ENCODE assay signal across 12 cellular contexts in genomic region chr7:140060243-140060630, GRCh38. TPM values are rescaled to one million over a fixed set of nuclear protein-coding genes. Genes with fewer than 3 reads are reported as not detected.
DNase-seq lines count a peak whose midpoint lies in the region; ATAC-seq, FAIRE-seq and TF ChIP-seq lines count a peak whose summit lies in the region.
"Had no signal": no experiment of that assay in that cellular context is flagged by ENCODE, and none has a peak within 500 bp of the region (broad histone marks: within the 10 kb centered on the region; RNA-seq: fewer than 3 reads in every experiment).

No MANE protein-coding gene starts in this region.

- H3K27me3 Mint-ChIP-seq in T-helper 1 cell treated with Interleukin-12 subunit alpha and Interleukin-12 subunit beta and Interleukin-4 antibody, amounts not matched to agents 30 μg/mL and 1 μg/mL, for 36 hours (ENCODE audit: low read depth): no peaks in the 10 kb centered on the region

- H3K27ac Mint-ChIP-seq in T-helper 1 cell treated with Interleukin-12 subunit alpha and Interleukin-12 subunit beta and Interleukin-4 antibody, amounts not matched to agents 30 μg/mL and 1 μg/mL, for 36 hours: peak overlapping the region; percentile 95
- H3K27ac Mint-ChIP-seq in stimulated activated effector memory CD8-positive, alpha-beta T cell treated with anti-CD3 and anti-CD28 coated beads, Interleukin-12 subunit alpha, Interleukin-12 subunit beta, amount 100 ng/mL, for 72 hours: no peak overlapping the region

- H3K27ac ChIP-seq in RWPE1 (peak overlapping the region; percentile 77), esophagus squamous epithelium (peak overlapping the region; percentile 19 to 96 (median 92))

- H3K4me3 Mint-ChIP-seq in T-helper 1 cell treated with Interleukin-12 subunit alpha and Interleukin-12 subunit beta and Interleukin-4 antibody, amounts not matched to agents 30 μg/mL and 1 μg/mL, for 36 hours: peak overlapping the region; percentile 94
- peak overlapping the region; percentile 77 for H3K4me3 Mint-ChIP-seq in stimulated activated effector memory CD8-positive, alpha-beta T cell treated with anti-CD3 and anti-CD28 coated beads, Interleukin-12 subunit alpha, Interleukin-12 subunit beta, amount 100 ng/mL, for 72 hours

- 64 to 76% methylated on average over 3 of the region's 3 CpGs for WGBS in esophagus squamous epithelium, 2 donors

- no peaks in the 10 kb centered on the region for H3K9me3 ChIP-seq in esophagus squamous epithelium

- peaks cover 0 to 24% (median 0%) of the 10 kb centered on the region in 3 donors for H3K36me3 ChIP-seq in esophagus squamous epithelium

- no peaks in the 10 kb centered on the region for H3K9me3 Mint-ChIP-seq in T-helper 1 cell treated with Interleukin-12 subunit alpha and Interleukin-12 subunit beta and Interleukin-4 antibody, amounts not matched to agents 30 μg/mL and 1 μg/mL, for 36 hours
- no peaks in the 10 kb centered on the region for H3K9me3 Mint-ChIP-seq in stimulated activated effector memory CD8-positive, alpha-beta T cell treated with anti-CD3 and anti-CD28 coated beads, Interleukin-12 subunit alpha, Interleukin-12 subunit beta, amount 100 ng/mL, for 72 hours

- DNase-seq in T-helper 1 cell (no peak), RWPE1 (ENCODE audit: low spot score) (no peak), esophagus squamous epithelium (lab: John Stamatoyannopoulos, UW) (no peak), GM12892 (ENCODE audit: insufficient read length) (no peak), NOMO-1 treated with DMSO at 0.1 percent for 48 hours (lab: John Stamatoyannopoulos, UW; ENCODE audit: unreplicated experiment) (no peak)
- no peak for DNase-seq in stimulated activated effector memory CD8-positive, alpha-beta T cell treated with anti-CD3 and anti-CD28 coated beads, Interleukin-12 subunit alpha, Interleukin-12 subunit beta, amount 100 ng/mL, for 72 hours (ENCODE audit: low spot score in 2 of 2)
- DNase-seq: amniotic stem cell; stimulated activated CD4-positive, alpha-beta T cell treated with anti-CD3 and anti-CD28 coated beads, Interleukin-12 subunit alpha, Interleukin-12 subunit beta, amount 100 ng/mL, for 4 hours had no signal

- POLR2A ChIA-PET in RWPE1 (lab: Yijun Ruan, JAX; ENCODE audit: low non-redundant PET): no interaction called here

- H3K4me1 ChIP-seq in esophagus squamous epithelium: peaks cover 27 to 48% (median 29%) of the 10 kb centered on the region in 3 donors

- no peak for ATAC-seq in stimulated activated effector memory CD8-positive, alpha-beta T cell treated with anti-CD3 and anti-CD28 coated beads, Interleukin-12 subunit alpha, Interleukin-12 subunit beta, amount 100 ng/mL, for 72 hours
- ATAC-seq in GM19351 (IDR thresholded peaks at IDR 0.05; ENCODE audit: unreplicated experiment): no peak

- H3K27me3 ChIP-seq in esophagus squamous epithelium: no peaks in the 10 kb centered on the region

- intact Hi-C loops in esophagus squamous epithelium (cut with DNase I): no loop called here

- H3K36me3 Mint-ChIP-seq in T-helper 1 cell treated with Interleukin-12 subunit alpha and Interleukin-12 subunit beta and Interleukin-4 antibody, amounts not matched to agents 30 μg/mL and 1 μg/mL, for 36 hours (ENCODE audit: low read depth): peaks cover 41% of the 10 kb centered on the region
- H3K36me3 Mint-ChIP-seq in stimulated activated effector memory CD8-positive, alpha-beta T cell treated with anti-CD3 and anti-CD28 coated beads, Interleukin-12 subunit alpha, Interleukin-12 subunit beta, amount 100 ng/mL, for 72 hours: peaks cover 14% of the 10 kb centered on the region

- TF ChIP-seq POLR2A in esophagus squamous epithelium (IDR thresholded peaks at IDR 0.05) (no peak), GM12892 (IDR thresholded peaks at IDR 0.05; ENCODE audit: low read depth, low read length) (no peak)

- TF ChIP-seq CTCF in RWPE1 (conservative IDR thresholded peaks at IDR 0.05; ENCODE audit: low read depth) (no peak), esophagus squamous epithelium (IDR thresholded peaks at IDR 0.05) (no peak)

- CTCF ChIA-PET in RWPE1 (lab: Yijun Ruan, JAX): no interaction called here

- FAIRE-seq in GM12892 (lab: Jason Lieb, UNC): no peak
- FAIRE-seq: A204.1, TTC549 had no signal

- no peak overlapping the region for H3K4me3 ChIP-seq in esophagus squamous epithelium

- H3K4me1 Mint-ChIP-seq in T-helper 1 cell treated with Interleukin-12 subunit alpha and Interleukin-12 subunit beta and Interleukin-4 antibody, amounts not matched to agents 30 μg/mL and 1 μg/mL, for 36 hours (ENCODE audit: low read depth): peaks cover 56% of the 10 kb centered on the region
- H3K4me1 Mint-ChIP-seq in stimulated activated effector memory CD8-positive, alpha-beta T cell treated with anti-CD3 and anti-CD28 coated beads, Interleukin-12 subunit alpha, Interleukin-12 subunit beta, amount 100 ng/mL, for 72 hours: peaks cover 52% of the 10 kb centered on the region

RNA-seq across cellular contexts. Expression of gene PARP12, which starts 2.5 kb away (rescaled TPM):
- 10 to 100 TPM; 17.0 to 28.6 (median 22.1) TPM for total RNA-seq in esophagus squamous epithelium
- 12.1 TPM for polyA plus RNA-seq in GM12892 (2012; ENCODE audit: missing spikeins)
